Comparison of ENCODE assay signal across 9 cellular contexts in genomic region chr11:117861151-117862018, GRCh38. TPM values are rescaled to one million over a fixed set of nuclear protein-coding genes. Genes with fewer than 3 reads are reported as not detected.
A peak's percentile ranks its signal among the peaks of the same experiment; 100 is the strongest.
DNase-seq lines count a peak whose midpoint lies in the region; ATAC-seq and TF ChIP-seq lines count a peak whose summit lies in the region.
"Had no signal": no experiment of that assay in that cellular context is flagged by ENCODE, and none has a peak within 500 bp of the region (broad histone marks: within the 10 kb centered on the region; RNA-seq: fewer than 3 reads in every experiment).

No MANE protein-coding gene starts in this region.

- H3K9me3 ChIP-seq in T-helper 17 cell (ENCODE audit: control insufficient read depth, low read length, poor library complexity, severe bottlenecking) (no peaks in the 10 kb centered on the region), upper lobe of left lung (no peaks in the 10 kb centered on the region)

- H3K36me3 Mint-ChIP-seq in T-helper 17 cell (ENCODE audit: low read depth) (peaks cover 14% of the 10 kb centered on the region), chondrocyte (ENCODE audit: low read depth) (no peaks in the 10 kb centered on the region)

- peaks cover 12 to 41% (median 22%) of the 10 kb centered on the region in 4 donors for H3K4me1 ChIP-seq in upper lobe of left lung

- 32 to 50% methylated on average over 9 to 13 of the region's 13 CpGs for WGBS in upper lobe of left lung, 2 donors

- H3K4me3 ChIP-seq in upper lobe of left lung: no peak overlapping the region

- peak overlapping the region; percentile 70 to 86 (median 80) for H3K27ac ChIP-seq in upper lobe of left lung

- no peak for TF ChIP-seq CTCF in upper lobe of left lung (IDR thresholded peaks at IDR 0.05)
- TF ChIP-seq CTCF in chondrocyte (IDR thresholded peaks at IDR 0.05): no peak

- TF ChIP-seq EP300 in upper lobe of left lung (IDR thresholded peaks at IDR 0.05): peak in 1 of 4 donors; percentile 13

- TF ChIP-seq POLR2A in upper lobe of left lung (IDR thresholded peaks at IDR 0.05): no peak

- peak; percentile 25 for DNase-seq in activated effector memory CD4-positive, alpha-beta T cell treated with anti-CD3 and anti-CD28 coated beads, Interleukin-2, amount 50 U/mL, for 16 hours
- DNase-seq in activated effector memory CD4-positive, alpha-beta T cell treated with Interleukin-2 at 50 U/mL for 16 hours: no peak
- DNase-seq in T-helper 17 cell: no peak
- peak; percentile 76 for DNase-seq in iPS DF 4.7 (ENCODE audit: extremely low read depth, low spot score)
- DNase-seq in upper lobe of left lung: no peak
- no peak for DNase-seq in activated T-cell treated with anti-CD3 and anti-CD28 coated beads for 4 hours
- DNase-seq in chondrocyte (ENCODE audit: low spot score): no peak
- DNase-seq: NCI-H1048 had no signal

- no peaks in the 10 kb centered on the region for H3K9me3 Mint-ChIP-seq in chondrocyte (ENCODE audit: low read depth)

- H3K27ac Mint-ChIP-seq in T-helper 17 cell: peak overlapping the region; percentile 54
- no peak overlapping the region for H3K27ac Mint-ChIP-seq in chondrocyte (ENCODE audit: unreplicated experiment)

- H3K27me3 Mint-ChIP-seq in T-helper 17 cell (peaks cover 57% of the 10 kb centered on the region), chondrocyte (ENCODE audit: low read depth) (no peaks in the 10 kb centered on the region)

- H3K36me3 ChIP-seq in upper lobe of left lung: no peaks in the 10 kb centered on the region

- H3K27me3 ChIP-seq in upper lobe of left lung: no peaks in the 10 kb centered on the region

- H3K4me3 Mint-ChIP-seq in T-helper 17 cell: no peak overlapping the region
- no peak overlapping the region for H3K4me3 Mint-ChIP-seq in chondrocyte (ENCODE audit: unreplicated experiment)

- no peak for ATAC-seq in T-helper 17 cell
- peak; percentile 12 to 62 for ATAC-seq in upper lobe of left lung (ENCODE audit: low FRiP score in 2 of 2)
- no peak for ATAC-seq in HG03439 (IDR thresholded peaks at IDR 0.05; ENCODE audit: unreplicated experiment)

- H3K4me1 Mint-ChIP-seq in T-helper 17 cell: peaks cover 18% of the 10 kb centered on the region
- H3K4me1 Mint-ChIP-seq in chondrocyte (ENCODE audit: low read depth): peaks cover 12% of the 10 kb centered on the region

RNA-seq across cellular contexts. Expression of gene FXYD6, which starts 15.1 kb away (rescaled TPM):
- total RNA-seq in T-helper 17 cell (under 1 TPM in 1 of 2 donors, not detected in 1; 0.62 TPM), upper lobe of left lung (10 to 100 TPM; 16.2 to 61.4 (median 33.8) TPM), chondrocyte (0.53 to 3.0 TPM (median 2.8 TPM) in 3 replicates)

RNA-seq across cellular contexts. Expression of gene FXYD2, which starts 36.8 kb away (rescaled TPM):
- total RNA-seq in T-helper 17 cell (1 to 10 TPM in 1 of 2 donors, not detected in 1; 1.3 TPM), upper lobe of left lung (1 to 10 TPM in 4 of 6 donors, under 1 TPM in 2; 0.15 to 4.5 (median 2.4) TPM), chondrocyte (not detected in 3 replicates)

Comparison
In these comparisons a context has a peak if more than half of its experiments do, and no peak if none do; other contexts are left out.
1. DNase-seq: peak in activated effector memory CD4-positive, alpha-beta T cell treated with anti-CD3 and anti-CD28 coated beads, Interleukin-2, amount 50 U/mL, for 16 hours (single experiment) and iPS DF 4.7 (single experiment); none in activated effector memory CD4-positive, alpha-beta T cell treated with Interleukin-2 at 50 U/mL for 16 hours (single experiment), T-helper 17 cell (0 of 3), upper lobe of left lung (0 of 2), activated T-cell treated with anti-CD3 and anti-CD28 coated beads for 4 hours (single experiment) and chondrocyte (single experiment).
2. ATAC-seq: peak in upper lobe of left lung (2 of 2); none in T-helper 17 cell (single experiment) and HG03439 (single experiment).